In the genomic region with DNA sequence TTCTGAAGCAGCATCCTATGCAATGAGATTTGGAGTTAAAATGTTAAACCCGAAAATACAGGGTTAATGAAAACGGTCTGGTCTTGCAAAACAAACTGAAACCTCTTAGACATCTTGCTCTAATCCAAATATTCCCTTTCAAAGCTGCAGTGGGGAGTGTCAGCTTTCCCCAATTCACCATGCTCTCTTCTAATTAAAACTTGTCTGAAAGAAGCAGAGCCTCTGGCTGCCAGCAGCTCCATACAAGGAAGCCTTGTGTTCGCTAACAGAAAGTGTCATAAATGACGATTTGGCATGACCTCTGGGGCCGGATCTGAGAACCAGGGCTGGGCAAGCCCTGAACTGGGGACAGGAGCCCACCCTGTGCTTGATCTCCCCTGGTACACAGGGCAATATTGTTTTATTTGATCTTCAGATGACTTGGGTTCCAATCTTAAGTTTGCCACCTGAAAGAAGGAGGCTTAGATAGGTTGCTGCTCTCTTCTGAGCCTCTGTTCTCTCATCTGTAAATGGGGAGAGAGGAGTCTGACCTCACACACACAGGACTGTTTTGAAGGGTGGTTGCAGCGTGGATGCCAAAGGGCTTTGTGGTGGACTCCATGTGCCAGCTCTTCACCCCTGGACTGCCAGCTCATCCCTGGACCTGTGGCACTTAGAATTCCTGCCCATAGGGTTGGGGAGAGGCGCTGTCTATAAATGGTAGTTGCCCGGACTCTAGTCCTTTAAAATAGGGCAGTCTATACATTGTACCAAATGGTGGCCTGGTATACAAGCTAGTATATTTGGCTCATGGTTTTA, we compare ENCODE assay signal across 13 cellular contexts. TPM values are rescaled to one million over a fixed set of nuclear protein-coding genes. Genes with fewer than 3 reads are reported as not detected.
DNase-seq lines count a peak whose midpoint lies in the region; ATAC-seq and TF ChIP-seq lines count a peak whose summit lies in the region.
"Had no signal": no experiment of that assay in that cellular context is flagged by ENCODE, and none has a peak within 500 bp of the region (broad histone marks: within the 10 kb centered on the region; RNA-seq: fewer than 3 reads in every experiment).

No MANE protein-coding gene starts in this region.

- 71 to 75% (median 73%) methylated on average over 8 of the region's 8 CpGs for WGBS in stomach, 5 donors
- WGBS in testis, 2 donors = 77 to 80% methylated on average over 8 of the region's 8 CpGs

- no peaks in the 10 kb centered on the region for H3K9me3 Mint-ChIP-seq in activated CD8-positive, alpha-beta T cell treated with anti-CD3 and anti-CD28 coated beads for 36 hours
- no peaks in the 10 kb centered on the region for H3K9me3 Mint-ChIP-seq in activated CD8-positive, alpha-beta T cell treated with anti-CD3 and anti-CD28 coated beads, Interleukin-2, amount 10 ng/mL, durations not matched to agents 7 days and 5 days (ENCODE audit: insufficient read depth)
- H3K9me3 Mint-ChIP-seq in activated T-helper 1 cell treated with anti-CD3 and anti-CD28 coated beads, Interleukin-12 subunit alpha, Interleukin-12 subunit beta, Interleukin-2, Interleukin-4 antibody, amounts not matched to agents 30 ng/mL and 10 ng/mL and 1 ng/mL, durations not matched to agents 14 hours and 24 hours and 36 hours = no peaks in the 10 kb centered on the region

- peak overlapping the region; percentile 85 for H3K27ac ChIP-seq in lower lobe of right lung
- peak overlapping the region in 4 of 5 donors; percentile 3 to 96 (median 48) for H3K27ac ChIP-seq in stomach
- no peak overlapping the region for H3K27ac ChIP-seq in testis
- H3K27ac ChIP-seq: A549 had no signal

- POLR2A ChIA-PET in activated CD8-positive, alpha-beta T cell treated with anti-CD3 and anti-CD28 coated beads for 36 hours (lab: Charles Lee) = interaction anchor here (0.6 to 2.0 kb wide), 2 partner anchors 26 to 127 kb away, joined by 3 to 7 read pairs; no protein-coding TSS in a partner anchor
- POLR2A ChIA-PET in activated CD8-positive, alpha-beta T cell treated with anti-CD3 and anti-CD28 coated beads, Interleukin-2, amount 10 ng/mL, durations not matched to agents 7 days and 5 days (lab: Charles Lee) = interaction anchor here (0.7 kb wide), 1 partner anchor 71 kb away, joined by 3 read pairs; no protein-coding TSS in a partner anchor

- TF ChIP-seq CTCF in activated CD8-positive, alpha-beta T cell treated with anti-CD3 and anti-CD28 coated beads for 36 hours (IDR thresholded peaks at IDR 0.05) = no peak
- TF ChIP-seq CTCF in lower lobe of right lung (IDR thresholded peaks at IDR 0.05) (no peak), stomach (IDR thresholded peaks at IDR 0.05) (no peak), testis (IDR thresholded peaks at IDR 0.05) (no peak)

- CTCF ChIA-PET in activated CD8-positive, alpha-beta T cell treated with anti-CD3 and anti-CD28 coated beads for 36 hours (lab: Charles Lee) = interaction anchor here (1.1 to 2.3 kb wide), 3 partner anchors 10 to 192 kb away, joined by 4 to 8 read pairs (median 4); a partner anchor contains a TSS
- CTCF ChIA-PET in activated CD8-positive, alpha-beta T cell treated with anti-CD3 and anti-CD28 coated beads, Interleukin-2, amount 10 ng/mL, durations not matched to agents 7 days and 5 days (lab: Charles Lee) = interaction anchor here (1.7 to 2.1 kb wide), 2 partner anchors 17 to 26 kb away, joined by 4 to 6 read pairs; no protein-coding TSS in a partner anchor

- peak overlapping the region; percentile 64 for H3K4me3 ChIP-seq in lower lobe of right lung
- H3K4me3 ChIP-seq in stomach = no peak overlapping the region
- no peak overlapping the region for H3K4me3 ChIP-seq in testis
- H3K4me3 ChIP-seq: A549 had no signal

- no peak overlapping the region for H3K27ac Mint-ChIP-seq in activated CD8-positive, alpha-beta T cell treated with anti-CD3 and anti-CD28 coated beads for 36 hours
- no peak overlapping the region for H3K27ac Mint-ChIP-seq in activated CD8-positive, alpha-beta T cell treated with anti-CD3 and anti-CD28 coated beads, Interleukin-2, amount 10 ng/mL, durations not matched to agents 7 days and 5 days
- H3K27ac Mint-ChIP-seq in activated T-helper 1 cell treated with anti-CD3 and anti-CD28 coated beads, Interleukin-12 subunit alpha, Interleukin-12 subunit beta, Interleukin-2, Interleukin-4 antibody, amounts not matched to agents 30 ng/mL and 10 ng/mL and 1 ng/mL, durations not matched to agents 14 hours and 24 hours and 36 hours = no peak overlapping the region

- H3K4me1 ChIP-seq in lower lobe of right lung (peaks cover 43% of the 10 kb centered on the region), stomach (peaks cover 31 to 72% (median 55%) of the 10 kb centered on the region in 4 donors), testis (peaks cover 25% of the 10 kb centered on the region)

- no peak for TF ChIP-seq POLR2A in stomach (IDR thresholded peaks at IDR 0.05)
- TF ChIP-seq POLR2A in testis (IDR thresholded peaks at IDR 0.05) = no peak

- no peaks in the 10 kb centered on the region for H3K27me3 Mint-ChIP-seq in activated CD8-positive, alpha-beta T cell treated with anti-CD3 and anti-CD28 coated beads for 36 hours
- H3K27me3 Mint-ChIP-seq in activated CD8-positive, alpha-beta T cell treated with anti-CD3 and anti-CD28 coated beads, Interleukin-2, amount 10 ng/mL, durations not matched to agents 7 days and 5 days (ENCODE audit: low read depth) = no peaks in the 10 kb centered on the region
- no peaks in the 10 kb centered on the region for H3K27me3 Mint-ChIP-seq in activated T-helper 1 cell treated with anti-CD3 and anti-CD28 coated beads, Interleukin-12 subunit alpha, Interleukin-12 subunit beta, Interleukin-2, Interleukin-4 antibody, amounts not matched to agents 30 ng/mL and 10 ng/mL and 1 ng/mL, durations not matched to agents 14 hours and 24 hours and 36 hours (ENCODE audit: insufficient read depth)

- peaks cover 34% of the 10 kb centered on the region for H3K4me1 Mint-ChIP-seq in activated CD8-positive, alpha-beta T cell treated with anti-CD3 and anti-CD28 coated beads for 36 hours (ENCODE audit: low read depth)
- H3K4me1 Mint-ChIP-seq in activated CD8-positive, alpha-beta T cell treated with anti-CD3 and anti-CD28 coated beads, Interleukin-2, amount 10 ng/mL, durations not matched to agents 7 days and 5 days (ENCODE audit: low read depth) = peaks cover 40% of the 10 kb centered on the region
- H3K4me1 Mint-ChIP-seq in activated T-helper 1 cell treated with anti-CD3 and anti-CD28 coated beads, Interleukin-12 subunit alpha, Interleukin-12 subunit beta, Interleukin-2, Interleukin-4 antibody, amounts not matched to agents 30 ng/mL and 10 ng/mL and 1 ng/mL, durations not matched to agents 14 hours and 24 hours and 36 hours (ENCODE audit: low read depth) = peaks cover 35% of the 10 kb centered on the region

- H3K36me3 ChIP-seq in lower lobe of right lung = peaks cover 62% of the 10 kb centered on the region
- H3K36me3 ChIP-seq in stomach = peaks cover 41 to 62% (median 60%) of the 10 kb centered on the region in 4 donors
- H3K36me3 ChIP-seq in testis (ENCODE audit: low read depth, missing control alignments) = no peaks in the 10 kb centered on the region

- H3K27me3 ChIP-seq in lower lobe of right lung (ENCODE audit: low read depth) (no peaks in the 10 kb centered on the region), stomach (no peaks in the 10 kb centered on the region), testis (no peaks in the 10 kb centered on the region)

- no peak for TF ChIP-seq EP300 in stomach (IDR thresholded peaks at IDR 0.05)

- H3K9me3 ChIP-seq in lower lobe of right lung = no peaks in the 10 kb centered on the region
- H3K9me3 ChIP-seq in stomach = no peaks in the 10 kb centered on the region
- H3K9me3 ChIP-seq in testis = no peaks in the 10 kb centered on the region
- H3K9me3 ChIP-seq: A549 had no signal

- H3K36me3 Mint-ChIP-seq in activated CD8-positive, alpha-beta T cell treated with anti-CD3 and anti-CD28 coated beads for 36 hours (ENCODE audit: low read depth) = peaks cover 48% of the 10 kb centered on the region
- peaks cover 58% of the 10 kb centered on the region for H3K36me3 Mint-ChIP-seq in activated CD8-positive, alpha-beta T cell treated with anti-CD3 and anti-CD28 coated beads, Interleukin-2, amount 10 ng/mL, durations not matched to agents 7 days and 5 days (ENCODE audit: low read depth)
- H3K36me3 Mint-ChIP-seq in activated T-helper 1 cell treated with anti-CD3 and anti-CD28 coated beads, Interleukin-12 subunit alpha, Interleukin-12 subunit beta, Interleukin-2, Interleukin-4 antibody, amounts not matched to agents 30 ng/mL and 10 ng/mL and 1 ng/mL, durations not matched to agents 14 hours and 24 hours and 36 hours (ENCODE audit: low read depth) = peaks cover 41% of the 10 kb centered on the region

- no peak for ATAC-seq in activated CD8-positive, alpha-beta T cell treated with anti-CD3 and anti-CD28 coated beads for 36 hours
- no peak for ATAC-seq in activated CD8-positive, alpha-beta T cell treated with anti-CD3 and anti-CD28 coated beads, Interleukin-2, amount 10 ng/mL, durations not matched to agents 7 days and 5 days
- ATAC-seq in lower lobe of right lung (no peak), GM18519 (IDR thresholded peaks at IDR 0.05; ENCODE audit: low FRiP score, unreplicated experiment) (no peak)
- ATAC-seq: A549 had no signal

- no peak for DNase-seq in activated CD8-positive, alpha-beta T cell treated with anti-CD3 and anti-CD28 coated beads for 36 hours
- no peak for DNase-seq in activated CD8-positive, alpha-beta T cell treated with anti-CD3 and anti-CD28 coated beads, Interleukin-2, amount 10 ng/mL, durations not matched to agents 7 days and 5 days
- no peak for DNase-seq in activated T-helper 1 cell treated with anti-CD3 and anti-CD28 coated beads, Interleukin-12 subunit alpha, Interleukin-12 subunit beta, Interleukin-2, Interleukin-4 antibody, amounts not matched to agents 30 ng/mL and 10 ng/mL and 1 ng/mL, durations not matched to agents 14 hours and 24 hours and 36 hours (ENCODE audit: low spot score)
- DNase-seq in lower lobe of right lung (no peak), stomach (no peak), testis (no peak), NCI-H82 (lab: John Stamatoyannopoulos, UW) (no peak)
- DNase-seq: activated CD8-positive, alpha-beta memory T cell treated with anti-CD3 and anti-CD28 coated beads, Interleukin-2, amount 50 U/mL, for 4 hours; GOT3; mesendoderm; NCI-H446 had no signal

- peak overlapping the region; percentile 11 for H3K4me3 Mint-ChIP-seq in activated CD8-positive, alpha-beta T cell treated with anti-CD3 and anti-CD28 coated beads for 36 hours
- H3K4me3 Mint-ChIP-seq in activated CD8-positive, alpha-beta T cell treated with anti-CD3 and anti-CD28 coated beads, Interleukin-2, amount 10 ng/mL, durations not matched to agents 7 days and 5 days = no peak overlapping the region
- peak overlapping the region; percentile 89 for H3K4me3 Mint-ChIP-seq in activated T-helper 1 cell treated with anti-CD3 and anti-CD28 coated beads, Interleukin-12 subunit alpha, Interleukin-12 subunit beta, Interleukin-2, Interleukin-4 antibody, amounts not matched to agents 30 ng/mL and 10 ng/mL and 1 ng/mL, durations not matched to agents 14 hours and 24 hours and 36 hours

- intact Hi-C loops in activated CD8-positive, alpha-beta T cell treated with anti-CD3 and anti-CD28 coated beads for 36 hours (cut with micrococcal nuclease) = no loop called here
- intact Hi-C loops in activated T-helper 1 cell treated with anti-CD3 and anti-CD28 coated beads, Interleukin-12 subunit alpha, Interleukin-12 subunit beta, Interleukin-2, Interleukin-4 antibody, amounts not matched to agents 30 ng/mL and 10 ng/mL and 1 ng/mL, durations not matched to agents 14 hours and 24 hours and 36 hours (cut with micrococcal nuclease) = no loop called here
- intact Hi-C loops in lower lobe of right lung (cut with DNase I) = no loop called here
- intact Hi-C loops in stomach (cut with DNase I; ENCODE audit: low total_unique reads) = no loop called here
- intact Hi-C loops in testis (cut with DNase I; ENCODE audit: low total_unique reads) = no loop called here

RNA-seq across cellular contexts. Expression of a gene that starts 7.8 kb away (rescaled TPM):
- total RNA-seq in activated CD8-positive, alpha-beta T cell treated with anti-CD3 and anti-CD28 coated beads for 36 hours = 10 to 100 TPM; 35.9 to 38.2 TPM
- 10 to 100 TPM; 78.5 to 85.1 TPM for total RNA-seq in activated CD8-positive, alpha-beta T cell treated with anti-CD3 and anti-CD28 coated beads, Interleukin-2, amount 10 ng/mL, durations not matched to agents 7 days and 5 days
- total RNA-seq in activated T-helper 1 cell treated with anti-CD3 and anti-CD28 coated beads, Interleukin-12 subunit alpha, Interleukin-12 subunit beta, Interleukin-2, Interleukin-4 antibody, amounts not matched to agents 30 ng/mL and 10 ng/mL and 1 ng/mL, durations not matched to agents 14 hours and 24 hours and 36 hours = 69.1 and 70.1 TPM in 2 replicates
- total RNA-seq in lower lobe of right lung (41.7 TPM), stomach (10 to 100 TPM; 22.8 to 64.6 (median 46.1) TPM), testis (10 to 100 TPM; 25.3 to 28.3 TPM)
- polyA plus RNA-seq in stomach (10 to 100 TPM; 16.5 to 20.4 (median 16.6) TPM), testis (ENCODE audit: insufficient read depth, low read depth, low replicate concordance) (25.2 TPM)

RNA-seq across cellular contexts. Expression of a gene that starts 27.1 kb away (rescaled TPM):
- total RNA-seq in activated CD8-positive, alpha-beta T cell treated with anti-CD3 and anti-CD28 coated beads for 36 hours = 10 to 100 TPM; 44.3 to 45.4 TPM
- 10 to 100 TPM; 38.9 to 39.9 TPM for total RNA-seq in activated CD8-positive, alpha-beta T cell treated with anti-CD3 and anti-CD28 coated beads, Interleukin-2, amount 10 ng/mL, durations not matched to agents 7 days and 5 days
- 51.6 and 52.8 TPM in 2 replicates for total RNA-seq in activated T-helper 1 cell treated with anti-CD3 and anti-CD28 coated beads, Interleukin-12 subunit alpha, Interleukin-12 subunit beta, Interleukin-2, Interleukin-4 antibody, amounts not matched to agents 30 ng/mL and 10 ng/mL and 1 ng/mL, durations not matched to agents 14 hours and 24 hours and 36 hours
- 28.2 TPM for total RNA-seq in lower lobe of right lung
- total RNA-seq in stomach = 10 to 100 TPM in 4 of 5 donors, 1 to 10 TPM in 1; 6.4 to 35.6 (median 17.7) TPM
- polyA plus RNA-seq in stomach = 1 to 10 TPM; 3.4 to 4.1 (median 3.6) TPM
- 10 to 100 TPM; 91.4 TPM for total RNA-seq in testis
- polyA plus RNA-seq in testis (ENCODE audit: insufficient read depth, low read depth, low replicate concordance) = 114 TPM

RNA-seq across cellular contexts. Expression of a gene that starts 44.7 kb away (rescaled TPM):
- 1 to 10 TPM; 9.0 to 9.3 TPM for total RNA-seq in activated CD8-positive, alpha-beta T cell treated with anti-CD3 and anti-CD28 coated beads for 36 hours
- 1 to 10 TPM; 4.7 to 5.1 TPM for total RNA-seq in activated CD8-positive, alpha-beta T cell treated with anti-CD3 and anti-CD28 coated beads, Interleukin-2, amount 10 ng/mL, durations not matched to agents 7 days and 5 days
- 20.1 and 20.6 TPM in 2 replicates for total RNA-seq in activated T-helper 1 cell treated with anti-CD3 and anti-CD28 coated beads, Interleukin-12 subunit alpha, Interleukin-12 subunit beta, Interleukin-2, Interleukin-4 antibody, amounts not matched to agents 30 ng/mL and 10 ng/mL and 1 ng/mL, durations not matched to agents 14 hours and 24 hours and 36 hours
- total RNA-seq in lower lobe of right lung = 18.6 TPM
- 1 to 10 TPM; 2.0 to 5.3 (median 3.8) TPM for total RNA-seq in stomach
- polyA plus RNA-seq in stomach = 1 to 10 TPM; 4.6 to 5.9 (median 5.5) TPM
- total RNA-seq in testis = 1 to 10 TPM; 2.2 to 2.8 TPM
- polyA plus RNA-seq in testis (ENCODE audit: insufficient read depth, low read depth, low replicate concordance) = 3.6 TPM

Comparison
In these comparisons a context has a peak if more than half of its experiments do, and no peak if none do; other contexts are left out.
1. H3K27ac ChIP-seq: peak in lower lobe of right lung (single experiment) and stomach (4 of 5); none in testis (0 of 2).